Comparison of ENCODE assay signal across 1 cellular context in the genomic region with DNA sequence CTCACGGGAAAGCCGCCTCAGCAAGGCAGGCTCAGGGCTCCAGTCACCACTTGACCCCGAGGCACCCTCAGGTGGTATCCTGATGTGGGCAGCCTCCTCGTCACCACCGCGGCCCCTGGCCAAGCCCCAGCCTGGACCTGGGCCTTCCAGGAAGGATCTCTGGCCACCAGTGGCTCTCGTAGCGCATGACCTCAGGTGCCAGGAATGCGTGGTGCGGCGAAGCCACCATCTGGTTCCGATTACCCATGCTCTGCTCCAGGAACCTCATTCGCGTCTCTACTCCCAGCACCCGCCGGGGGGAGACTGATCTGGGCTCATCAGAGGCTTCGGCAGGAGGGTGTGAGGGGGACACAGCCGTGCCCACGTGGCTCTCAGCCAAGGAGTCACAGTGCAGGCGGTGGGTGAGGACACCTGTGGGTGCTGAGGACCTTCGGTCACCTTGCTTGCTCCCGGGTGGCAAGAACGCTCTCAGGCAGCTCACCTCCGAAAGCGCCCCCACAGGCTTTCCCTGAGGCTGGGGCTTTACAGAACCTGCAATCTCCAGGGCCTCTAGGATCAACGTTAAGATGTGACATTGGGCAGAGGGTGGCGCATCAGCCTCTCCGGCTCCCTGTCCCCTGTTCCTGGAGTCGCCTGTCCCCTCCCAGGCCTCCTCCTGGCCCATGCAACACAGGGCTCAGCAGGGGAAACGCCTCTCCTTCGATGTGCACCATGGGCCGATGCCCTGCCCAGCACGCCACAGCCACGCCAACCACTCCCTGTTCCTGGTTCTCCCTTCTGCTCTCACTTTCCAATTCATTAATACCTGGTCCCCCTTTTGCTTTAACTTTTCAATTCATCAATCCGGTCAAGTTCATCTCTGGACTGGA.
A peak's percentile ranks its signal among the peaks of the same experiment; 100 is the strongest.
TF ChIP-seq lines count a peak whose summit lies in the region.

No MANE protein-coding gene starts in this region.

TF ChIP-seq in SK-N-SH, 30 proteins besides CTCF, POLR2A, EP300 and RAD21:
- peak; percentile 78; the same call in 1 of the 2 replicates for TF ChIP-seq MXI1 (IDR thresholded peaks at IDR 0.05; ENCODE audit: low read depth, low read length)
- TF ChIP-seq MEF2A (IDR thresholded peaks at IDR 0.05; ENCODE audit: borderline replicate concordance, low read depth), result no peak
- TF ChIP-seq FOXJ3 (CRISPR knock-in tag; IDR thresholded peaks at IDR 0.05), result peak; percentile 82
- TF ChIP-seq, protein P1, sequence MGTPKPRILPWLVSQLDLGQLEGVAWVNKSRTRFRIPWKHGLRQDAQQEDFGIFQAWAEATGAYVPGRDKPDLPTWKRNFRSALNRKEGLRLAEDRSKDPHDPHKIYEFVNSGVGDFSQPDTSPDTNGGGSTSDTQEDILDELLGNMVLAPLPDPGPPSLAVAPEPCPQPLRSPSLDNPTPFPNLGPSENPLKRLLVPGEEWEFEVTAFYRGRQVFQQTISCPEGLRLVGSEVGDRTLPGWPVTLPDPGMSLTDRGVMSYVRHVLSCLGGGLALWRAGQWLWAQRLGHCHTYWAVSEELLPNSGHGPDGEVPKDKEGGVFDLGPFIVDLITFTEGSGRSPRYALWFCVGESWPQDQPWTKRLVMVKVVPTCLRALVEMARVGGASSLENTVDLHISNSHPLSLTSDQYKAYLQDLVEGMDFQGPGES (IDR thresholded peaks at IDR 0.05; ENCODE audit: low read depth, low read length), result no peak
- TF ChIP-seq RCOR1 (IDR thresholded peaks at IDR 0.05; ENCODE audit: low read length), result peak; percentile 80
- TF ChIP-seq MAX (IDR thresholded peaks at IDR 0.05; ENCODE audit: low read depth), result peak; percentile 82
- peak; percentile 98 for TF ChIP-seq TEAD4 (IDR thresholded peaks at IDR 0.05; ENCODE audit: borderline replicate concordance, insufficient read depth)
- peak; percentile 43; the same call in 1 of the 2 replicates for TF ChIP-seq USF1 (IDR thresholded peaks at IDR 0.05; ENCODE audit: borderline replicate concordance, low read depth)
- 0 out of 2 replicates have a peak, but pooled peaks have one; percentile 14 for TF ChIP-seq ZBTB33 (IDR thresholded peaks at IDR 0.05; ENCODE audit: borderline replicate concordance, low read depth)
- no peak for TF ChIP-seq EZH2phosphoT487 (IDR thresholded peaks at IDR 0.05; ENCODE audit: borderline replicate concordance, low read depth)
- 0 out of 2 replicates have a peak, but pooled peaks have one; percentile 36 for TF ChIP-seq SIN3A (IDR thresholded peaks at IDR 0.05; ENCODE audit: borderline replicate concordance, low read depth, low read length)
- no peak for TF ChIP-seq YY1 (IDR thresholded peaks at IDR 0.05; ENCODE audit: low read depth)
- TF ChIP-seq POLR2AphosphoS5 (IDR thresholded peaks at IDR 0.05; ENCODE audit: low read depth, low read length), result peak; percentile 79
- no peak for TF ChIP-seq FOXM1 (IDR thresholded peaks at IDR 0.05; ENCODE audit: low read depth)
- TF ChIP-seq, protein P2, sequence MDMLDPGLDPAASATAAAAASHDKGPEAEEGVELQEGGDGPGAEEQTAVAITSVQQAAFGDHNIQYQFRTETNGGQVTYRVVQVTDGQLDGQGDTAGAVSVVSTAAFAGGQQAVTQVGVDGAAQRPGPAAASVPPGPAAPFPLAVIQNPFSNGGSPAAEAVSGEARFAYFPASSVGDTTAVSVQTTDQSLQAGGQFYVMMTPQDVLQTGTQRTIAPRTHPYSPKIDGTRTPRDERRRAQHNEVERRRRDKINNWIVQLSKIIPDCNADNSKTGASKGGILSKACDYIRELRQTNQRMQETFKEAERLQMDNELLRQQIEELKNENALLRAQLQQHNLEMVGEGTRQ (IDR thresholded peaks at IDR 0.05; ENCODE audit: borderline replicate concordance, low read depth, low read length), result 0 out of 2 replicates have a peak, but pooled peaks have one; percentile 7
- peak; percentile 85 for TF ChIP-seq FOSL2 (IDR thresholded peaks at IDR 0.05; ENCODE audit: borderline replicate concordance, low read depth)
- peak; percentile 6 for TF ChIP-seq SMC3 (IDR thresholded peaks at IDR 0.05; ENCODE audit: low read depth, low read length)
- 0 out of 2 replicates have a peak, but pooled peaks have one; percentile 24 for TF ChIP-seq TAF1 (IDR thresholded peaks at IDR 0.05; ENCODE audit: borderline replicate concordance, low read depth, low read length)
- peak; percentile 81 for TF ChIP-seq CHD2 (IDR thresholded peaks at IDR 0.05; ENCODE audit: low read length, partially characterized antibody)
- TF ChIP-seq GATA2 (CRISPR knock-in tag; IDR thresholded peaks at IDR 0.05), result 0 out of 2 replicates have a peak, but pooled peaks have one; percentile 3
- TF ChIP-seq, protein P3, sequence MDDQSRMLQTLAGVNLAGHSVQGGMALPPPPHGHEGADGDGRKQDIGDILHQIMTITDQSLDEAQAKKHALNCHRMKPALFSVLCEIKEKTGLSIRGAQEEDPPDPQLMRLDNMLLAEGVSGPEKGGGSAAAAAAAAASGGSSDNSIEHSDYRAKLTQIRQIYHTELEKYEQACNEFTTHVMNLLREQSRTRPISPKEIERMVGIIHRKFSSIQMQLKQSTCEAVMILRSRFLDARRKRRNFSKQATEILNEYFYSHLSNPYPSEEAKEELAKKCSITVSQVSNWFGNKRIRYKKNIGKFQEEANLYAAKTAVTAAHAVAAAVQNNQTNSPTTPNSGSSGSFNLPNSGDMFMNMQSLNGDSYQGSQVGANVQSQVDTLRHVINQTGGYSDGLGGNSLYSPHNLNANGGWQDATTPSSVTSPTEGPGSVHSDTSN (IDR thresholded peaks at IDR 0.05), result peak; percentile 41; the same call in 1 of the 2 replicates
- TF ChIP-seq TCF12 (IDR thresholded peaks at IDR 0.05), result peak; percentile 100
- TF ChIP-seq, protein P4, sequence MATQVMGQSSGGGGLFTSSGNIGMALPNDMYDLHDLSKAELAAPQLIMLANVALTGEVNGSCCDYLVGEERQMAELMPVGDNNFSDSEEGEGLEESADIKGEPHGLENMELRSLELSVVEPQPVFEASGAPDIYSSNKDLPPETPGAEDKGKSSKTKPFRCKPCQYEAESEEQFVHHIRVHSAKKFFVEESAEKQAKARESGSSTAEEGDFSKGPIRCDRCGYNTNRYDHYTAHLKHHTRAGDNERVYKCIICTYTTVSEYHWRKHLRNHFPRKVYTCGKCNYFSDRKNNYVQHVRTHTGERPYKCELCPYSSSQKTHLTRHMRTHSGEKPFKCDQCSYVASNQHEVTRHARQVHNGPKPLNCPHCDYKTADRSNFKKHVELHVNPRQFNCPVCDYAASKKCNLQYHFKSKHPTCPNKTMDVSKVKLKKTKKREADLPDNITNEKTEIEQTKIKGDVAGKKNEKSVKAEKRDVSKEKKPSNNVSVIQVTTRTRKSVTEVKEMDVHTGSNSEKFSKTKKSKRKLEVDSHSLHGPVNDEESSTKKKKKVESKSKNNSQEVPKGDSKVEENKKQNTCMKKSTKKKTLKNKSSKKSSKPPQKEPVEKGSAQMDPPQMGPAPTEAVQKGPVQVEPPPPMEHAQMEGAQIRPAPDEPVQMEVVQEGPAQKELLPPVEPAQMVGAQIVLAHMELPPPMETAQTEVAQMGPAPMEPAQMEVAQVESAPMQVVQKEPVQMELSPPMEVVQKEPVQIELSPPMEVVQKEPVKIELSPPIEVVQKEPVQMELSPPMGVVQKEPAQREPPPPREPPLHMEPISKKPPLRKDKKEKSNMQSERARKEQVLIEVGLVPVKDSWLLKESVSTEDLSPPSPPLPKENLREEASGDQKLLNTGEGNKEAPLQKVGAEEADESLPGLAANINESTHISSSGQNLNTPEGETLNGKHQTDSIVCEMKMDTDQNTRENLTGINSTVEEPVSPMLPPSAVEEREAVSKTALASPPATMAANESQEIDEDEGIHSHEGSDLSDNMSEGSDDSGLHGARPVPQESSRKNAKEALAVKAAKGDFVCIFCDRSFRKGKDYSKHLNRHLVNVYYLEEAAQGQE (IDR thresholded peaks at IDR 0.05; ENCODE audit: low read depth, low read length), result no peak
- TF ChIP-seq NFIC (IDR thresholded peaks at IDR 0.05; ENCODE audit: borderline replicate concordance), result peak; percentile 89
- peak; percentile 95 for TF ChIP-seq RXRA (IDR thresholded peaks at IDR 0.05; ENCODE audit: borderline replicate concordance, low read depth)
- TF ChIP-seq JUND (IDR thresholded peaks at IDR 0.05), result peak; percentile 93
- no peak for TF ChIP-seq NRF1 (IDR thresholded peaks at IDR 0.05; ENCODE audit: low read depth, low read length)
